ENCODE assay signal across 1 cellular context in the genomic region with DNA sequence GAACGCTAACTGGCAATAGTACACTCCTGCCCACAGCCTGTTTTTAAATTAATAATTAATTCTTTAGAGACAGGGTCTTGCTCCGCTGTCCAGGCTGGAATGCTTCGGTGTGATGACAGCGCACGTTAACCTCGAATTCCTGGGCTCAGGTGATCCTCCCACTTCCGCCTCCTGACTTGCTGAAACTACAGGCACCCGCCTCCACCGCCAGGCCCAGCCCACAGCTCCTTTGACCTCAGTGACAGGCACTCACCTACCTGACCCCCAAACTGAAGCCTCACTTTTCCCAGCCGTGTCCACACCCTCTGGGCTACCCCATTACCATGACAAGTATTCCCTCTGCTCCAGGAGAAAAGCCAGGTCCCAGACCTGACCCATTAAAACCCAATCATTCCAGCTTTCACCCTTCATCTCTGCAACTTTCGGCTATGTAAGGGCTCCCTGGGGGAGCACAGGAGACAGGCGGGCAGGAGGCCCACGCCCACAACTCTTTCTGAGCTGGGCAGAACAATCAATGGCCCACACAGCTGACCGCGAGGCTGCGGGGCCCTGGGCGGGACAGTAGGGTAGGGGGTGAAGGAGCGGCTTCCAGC.
TF ChIP-seq lines count a peak whose summit lies in the region.

No MANE protein-coding gene starts in this region.

TF ChIP-seq in HepG2, 621 proteins besides CTCF, POLR2A, EP300 and RAD21 (continued from another document and continues in another):
- TF ChIP-seq, protein P1, sequence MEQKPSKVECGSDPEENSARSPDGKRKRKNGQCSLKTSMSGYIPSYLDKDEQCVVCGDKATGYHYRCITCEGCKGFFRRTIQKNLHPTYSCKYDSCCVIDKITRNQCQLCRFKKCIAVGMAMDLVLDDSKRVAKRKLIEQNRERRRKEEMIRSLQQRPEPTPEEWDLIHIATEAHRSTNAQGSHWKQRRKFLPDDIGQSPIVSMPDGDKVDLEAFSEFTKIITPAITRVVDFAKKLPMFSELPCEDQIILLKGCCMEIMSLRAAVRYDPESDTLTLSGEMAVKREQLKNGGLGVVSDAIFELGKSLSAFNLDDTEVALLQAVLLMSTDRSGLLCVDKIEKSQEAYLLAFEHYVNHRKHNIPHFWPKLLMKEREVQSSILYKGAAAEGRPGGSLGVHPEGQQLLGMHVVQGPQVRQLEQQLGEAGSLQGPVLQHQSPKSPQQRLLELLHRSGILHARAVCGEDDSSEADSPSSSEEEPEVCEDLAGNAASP (CRISPR knock-in tag; IDR thresholded peaks at IDR 0.05; ENCODE audit: borderline replicate concordance), result no peak
- TF ChIP-seq SYNCRIP (IDR thresholded peaks at IDR 0.05; ENCODE audit: insufficient read depth, low read depth, low read length), result no peak
- TF ChIP-seq ZNF362 (CRISPR knock-in tag; IDR thresholded peaks at IDR 0.05; ENCODE audit: borderline replicate concordance), result no peak
- no peak for TF ChIP-seq FOXA1 (IDR thresholded peaks at IDR 0.05)
- no peak for TF ChIP-seq FOXA1 (CRISPR knock-in tag; IDR thresholded peaks at IDR 0.05)
- TF ChIP-seq MIER2 (CRISPR knock-in tag; IDR thresholded peaks at IDR 0.05), result no peak
- TF ChIP-seq, protein P2, sequence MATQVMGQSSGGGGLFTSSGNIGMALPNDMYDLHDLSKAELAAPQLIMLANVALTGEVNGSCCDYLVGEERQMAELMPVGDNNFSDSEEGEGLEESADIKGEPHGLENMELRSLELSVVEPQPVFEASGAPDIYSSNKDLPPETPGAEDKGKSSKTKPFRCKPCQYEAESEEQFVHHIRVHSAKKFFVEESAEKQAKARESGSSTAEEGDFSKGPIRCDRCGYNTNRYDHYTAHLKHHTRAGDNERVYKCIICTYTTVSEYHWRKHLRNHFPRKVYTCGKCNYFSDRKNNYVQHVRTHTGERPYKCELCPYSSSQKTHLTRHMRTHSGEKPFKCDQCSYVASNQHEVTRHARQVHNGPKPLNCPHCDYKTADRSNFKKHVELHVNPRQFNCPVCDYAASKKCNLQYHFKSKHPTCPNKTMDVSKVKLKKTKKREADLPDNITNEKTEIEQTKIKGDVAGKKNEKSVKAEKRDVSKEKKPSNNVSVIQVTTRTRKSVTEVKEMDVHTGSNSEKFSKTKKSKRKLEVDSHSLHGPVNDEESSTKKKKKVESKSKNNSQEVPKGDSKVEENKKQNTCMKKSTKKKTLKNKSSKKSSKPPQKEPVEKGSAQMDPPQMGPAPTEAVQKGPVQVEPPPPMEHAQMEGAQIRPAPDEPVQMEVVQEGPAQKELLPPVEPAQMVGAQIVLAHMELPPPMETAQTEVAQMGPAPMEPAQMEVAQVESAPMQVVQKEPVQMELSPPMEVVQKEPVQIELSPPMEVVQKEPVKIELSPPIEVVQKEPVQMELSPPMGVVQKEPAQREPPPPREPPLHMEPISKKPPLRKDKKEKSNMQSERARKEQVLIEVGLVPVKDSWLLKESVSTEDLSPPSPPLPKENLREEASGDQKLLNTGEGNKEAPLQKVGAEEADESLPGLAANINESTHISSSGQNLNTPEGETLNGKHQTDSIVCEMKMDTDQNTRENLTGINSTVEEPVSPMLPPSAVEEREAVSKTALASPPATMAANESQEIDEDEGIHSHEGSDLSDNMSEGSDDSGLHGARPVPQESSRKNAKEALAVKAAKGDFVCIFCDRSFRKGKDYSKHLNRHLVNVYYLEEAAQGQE (IDR thresholded peaks at IDR 0.05; ENCODE audit: borderline replicate concordance in 1 of 2, low read depth in 1 of 2, low read length in 2 of 2), result no peak
- TF ChIP-seq ZNF577 (CRISPR knock-in tag; IDR thresholded peaks at IDR 0.05; ENCODE audit: borderline replicate concordance, low read depth), result no peak
- TF ChIP-seq ZNF784 (CRISPR knock-in tag; IDR thresholded peaks at IDR 0.05; ENCODE audit: borderline replicate concordance), result no peak
- TF ChIP-seq ZNF33A (CRISPR knock-in tag; IDR thresholded peaks at IDR 0.05; ENCODE audit: borderline replicate concordance), result no peak
- no peak for TF ChIP-seq HNF4G (IDR thresholded peaks at IDR 0.05; ENCODE audit: borderline replicate concordance, low read depth, low read length)
- TF ChIP-seq HNF4G (CRISPR knock-in tag; IDR thresholded peaks at IDR 0.05; ENCODE audit: borderline replicate concordance, low read depth), result 0 out of 2 replicates have a peak, but pooled peaks have one; percentile 16
- no peak for TF ChIP-seq NR3C1 (CRISPR knock-in tag; IDR thresholded peaks at IDR 0.05)
- TF ChIP-seq SALL1 (CRISPR knock-in tag; IDR thresholded peaks at IDR 0.05), result no peak
- no peak for TF ChIP-seq KDM1A (CRISPR knock-in tag; IDR thresholded peaks at IDR 0.05)
- peak; percentile 48; the same call in 1 of the 2 replicates for TF ChIP-seq ZMYM3 (CRISPR knock-in tag; IDR thresholded peaks at IDR 0.05)
- TF ChIP-seq FOXJ3 (CRISPR knock-in tag; IDR thresholded peaks at IDR 0.05; ENCODE audit: borderline replicate concordance), result no peak
- no peak for TF ChIP-seq ZNF17 (CRISPR knock-in tag; IDR thresholded peaks at IDR 0.05)
- no peak for TF ChIP-seq HNF4A (CRISPR knock-in tag; IDR thresholded peaks at IDR 0.05)
- no peak for TF ChIP-seq SMAD9 (CRISPR knock-in tag; IDR thresholded peaks at IDR 0.05)
- TF ChIP-seq CSRNP1 (CRISPR knock-in tag; IDR thresholded peaks at IDR 0.05), result no peak
- no peak for TF ChIP-seq CEBPZ (IDR thresholded peaks at IDR 0.05; ENCODE audit: low read length)
- no peak for TF ChIP-seq HOXA5 (CRISPR knock-in tag; IDR thresholded peaks at IDR 0.05)
- TF ChIP-seq ZNF761 (CRISPR knock-in tag; conservative IDR thresholded peaks at IDR 0.05), result no peak
- TF ChIP-seq, protein P3, sequence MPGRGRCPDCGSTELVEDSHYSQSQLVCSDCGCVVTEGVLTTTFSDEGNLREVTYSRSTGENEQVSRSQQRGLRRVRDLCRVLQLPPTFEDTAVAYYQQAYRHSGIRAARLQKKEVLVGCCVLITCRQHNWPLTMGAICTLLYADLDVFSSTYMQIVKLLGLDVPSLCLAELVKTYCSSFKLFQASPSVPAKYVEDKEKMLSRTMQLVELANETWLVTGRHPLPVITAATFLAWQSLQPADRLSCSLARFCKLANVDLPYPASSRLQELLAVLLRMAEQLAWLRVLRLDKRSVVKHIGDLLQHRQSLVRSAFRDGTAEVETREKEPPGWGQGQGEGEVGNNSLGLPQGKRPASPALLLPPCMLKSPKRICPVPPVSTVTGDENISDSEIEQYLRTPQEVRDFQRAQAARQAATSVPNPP (CRISPR knock-in tag; IDR thresholded peaks at IDR 0.05), result no peak
- TF ChIP-seq, protein P4, sequence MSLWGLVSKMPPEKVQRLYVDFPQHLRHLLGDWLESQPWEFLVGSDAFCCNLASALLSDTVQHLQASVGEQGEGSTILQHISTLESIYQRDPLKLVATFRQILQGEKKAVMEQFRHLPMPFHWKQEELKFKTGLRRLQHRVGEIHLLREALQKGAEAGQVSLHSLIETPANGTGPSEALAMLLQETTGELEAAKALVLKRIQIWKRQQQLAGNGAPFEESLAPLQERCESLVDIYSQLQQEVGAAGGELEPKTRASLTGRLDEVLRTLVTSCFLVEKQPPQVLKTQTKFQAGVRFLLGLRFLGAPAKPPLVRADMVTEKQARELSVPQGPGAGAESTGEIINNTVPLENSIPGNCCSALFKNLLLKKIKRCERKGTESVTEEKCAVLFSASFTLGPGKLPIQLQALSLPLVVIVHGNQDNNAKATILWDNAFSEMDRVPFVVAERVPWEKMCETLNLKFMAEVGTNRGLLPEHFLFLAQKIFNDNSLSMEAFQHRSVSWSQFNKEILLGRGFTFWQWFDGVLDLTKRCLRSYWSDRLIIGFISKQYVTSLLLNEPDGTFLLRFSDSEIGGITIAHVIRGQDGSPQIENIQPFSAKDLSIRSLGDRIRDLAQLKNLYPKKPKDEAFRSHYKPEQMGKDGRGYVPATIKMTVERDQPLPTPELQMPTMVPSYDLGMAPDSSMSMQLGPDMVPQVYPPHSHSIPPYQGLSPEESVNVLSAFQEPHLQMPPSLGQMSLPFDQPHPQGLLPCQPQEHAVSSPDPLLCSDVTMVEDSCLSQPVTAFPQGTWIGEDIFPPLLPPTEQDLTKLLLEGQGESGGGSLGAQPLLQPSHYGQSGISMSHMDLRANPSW (CRISPR knock-in tag; IDR thresholded peaks at IDR 0.05; ENCODE audit: borderline replicate concordance), result peak; percentile 62; the same call in 1 of the 2 replicates
- TF ChIP-seq ZNF782 (CRISPR knock-in tag; IDR thresholded peaks at IDR 0.05; ENCODE audit: borderline replicate concordance), result no peak
- no peak for TF ChIP-seq MTA3 (CRISPR knock-in tag; IDR thresholded peaks at IDR 0.05)
- TF ChIP-seq SALL2 (CRISPR knock-in tag; IDR thresholded peaks at IDR 0.05), result no peak
- no peak for TF ChIP-seq FOXK1 (CRISPR knock-in tag; IDR thresholded peaks at IDR 0.05; ENCODE audit: borderline replicate concordance, low read depth)
- 0 out of 2 replicates have a peak, but pooled peaks have one; percentile 17 for TF ChIP-seq ATF3 (CRISPR knock-in tag; IDR thresholded peaks at IDR 0.05)
- TF ChIP-seq ADNP (CRISPR knock-in tag; IDR thresholded peaks at IDR 0.05), result no peak
- peak; percentile 34; the same call in 1 of the 2 replicates for TF ChIP-seq POLR2AphosphoS5 (IDR thresholded peaks at IDR 0.05; ENCODE audit: low read depth, low read length)
- no peak for TF ChIP-seq ZNF543 (CRISPR knock-in tag; IDR thresholded peaks at IDR 0.05)
- TF ChIP-seq, protein P5, sequence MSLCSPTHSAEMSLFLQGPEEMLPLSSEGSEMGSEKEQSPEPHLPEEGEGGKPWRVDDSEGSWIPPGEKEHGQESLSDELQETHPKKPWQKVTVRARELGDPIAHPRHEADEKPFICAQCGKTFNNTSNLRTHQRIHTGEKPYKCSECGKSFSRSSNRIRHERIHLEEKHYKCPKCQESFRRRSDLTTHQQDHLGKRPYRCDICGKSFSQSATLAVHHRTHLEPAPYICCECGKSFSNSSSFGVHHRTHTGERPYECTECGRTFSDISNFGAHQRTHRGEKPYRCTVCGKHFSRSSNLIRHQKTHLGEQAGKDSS (CRISPR knock-in tag; IDR thresholded peaks at IDR 0.05; ENCODE audit: borderline replicate concordance, low read depth), result 0 out of 2 replicates have a peak, but pooled peaks have one; percentile 12
- no peak for TF ChIP-seq ZNF781 (CRISPR knock-in tag; IDR thresholded peaks at IDR 0.05; ENCODE audit: borderline replicate concordance, not compliant biosample characterization)
- no peak for TF ChIP-seq FOXA3 (CRISPR knock-in tag; IDR thresholded peaks at IDR 0.05)
- TF ChIP-seq ZNF335 (CRISPR knock-in tag; IDR thresholded peaks at IDR 0.05), result no peak
- TF ChIP-seq ZNF546 (CRISPR knock-in tag; conservative IDR thresholded peaks at IDR 0.05), result no peak
- no peak for TF ChIP-seq CBX1 (IDR thresholded peaks at IDR 0.05; ENCODE audit: low read depth)
- no peak for TF ChIP-seq MED13 (CRISPR knock-in tag; IDR thresholded peaks at IDR 0.05)
- TF ChIP-seq MBD4 (IDR thresholded peaks at IDR 0.05; ENCODE audit: borderline replicate concordance, low read length), result no peak
- TF ChIP-seq, protein P6, sequence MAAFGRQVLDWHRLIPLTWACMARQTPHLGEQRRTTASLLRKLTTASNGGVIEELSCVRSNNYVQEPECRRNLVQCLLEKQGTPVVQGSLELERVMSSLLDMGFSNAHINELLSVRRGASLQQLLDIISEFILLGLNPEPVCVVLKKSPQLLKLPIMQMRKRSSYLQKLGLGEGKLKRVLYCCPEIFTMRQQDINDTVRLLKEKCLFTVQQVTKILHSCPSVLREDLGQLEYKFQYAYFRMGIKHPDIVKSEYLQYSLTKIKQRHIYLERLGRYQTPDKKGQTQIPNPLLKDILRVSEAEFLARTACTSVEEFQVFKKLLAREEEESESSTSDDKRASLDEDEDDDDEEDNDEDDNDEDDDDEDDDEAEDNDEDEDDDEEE (CRISPR knock-in tag; IDR thresholded peaks at IDR 0.05), result no peak
